ENCODE assay signal across 8 cellular contexts in genomic region chrX:39577976-39578962, GRCh38.
DNase-seq lines count a peak whose midpoint lies in the region; ATAC-seq and TF ChIP-seq lines count a peak whose summit lies in the region.

No MANE protein-coding gene starts in this region.

- no peaks in the 10 kb centered on the region for H3K36me3 ChIP-seq in prostate gland

- 62% methylated on average over 17 of the region's 17 CpGs for WGBS in prostate gland

- H3K4me1 ChIP-seq in prostate gland (replicated peaks): no peaks in the 10 kb centered on the region

- intact Hi-C loops in left cardiac atrium (cut with DNase I): no loop called here
- intact Hi-C loops in prostate gland (cut with DNase I): no loop called here

- no peaks in the 10 kb centered on the region for H3K9me3 ChIP-seq in prostate gland

- ATAC-seq in HG03045 (IDR thresholded peaks at IDR 0.05; ENCODE audit: unreplicated experiment): peak; percentile 97
- peak; percentile 40 to 64 for ATAC-seq in left cardiac atrium

- no peak overlapping the region for H3K27ac ChIP-seq in prostate gland

- H3K27me3 ChIP-seq in prostate gland (replicated peaks; ENCODE audit: insufficient read depth): no peaks in the 10 kb centered on the region

- TF ChIP-seq CTCF in prostate gland (IDR thresholded peaks at IDR 0.05): no peak

- no peak for TF ChIP-seq POLR2A in prostate gland (IDR thresholded peaks at IDR 0.05)

- no peak overlapping the region for H3K4me3 ChIP-seq in prostate gland

- DNase-seq in GM19238 (ENCODE audit: insufficient read length, low spot score) (peak; percentile 35), left cardiac atrium (peak; percentile 26), NCI-H2081 treated with DMSO at 0.1 percent for 48 hours (lab: John Stamatoyannopoulos, UW) (no peak), kidney glomerular epithelial cell (lab: John Stamatoyannopoulos, UW) (no peak), prostate gland (ENCODE audit: low spot score) (no peak), cerebellum (ENCODE audit: low spot score) (no peak)
- DNase-seq in activated CD4-positive, CD25-positive, alpha-beta regulatory T cell (lab: John Stamatoyannopoulos, UW): peak; percentile 1 to 20 (median 3)

Comparison
In these comparisons a context has a peak if more than half of its experiments do, and no peak if none do; other contexts are left out.
1. DNase-seq: peak in GM19238 (single experiment), activated CD4-positive, CD25-positive, alpha-beta regulatory T cell (4 of 4) and left cardiac atrium (single experiment); none in NCI-H2081 treated with DMSO at 0.1 percent for 48 hours (single experiment), kidney glomerular epithelial cell (single experiment), prostate gland (single experiment) and cerebellum (single experiment).